Comparison of ENCODE assay signal across 9 cellular contexts in genomic region chr6:34237316-34237721, GRCh38. TPM values are rescaled to one million over a fixed set of nuclear protein-coding genes. Genes with fewer than 3 reads are reported as not detected.
DNase-seq lines count a peak whose midpoint lies in the region; ATAC-seq, FAIRE-seq and TF ChIP-seq lines count a peak whose summit lies in the region.
"Had no signal": no experiment of that assay in that cellular context is flagged by ENCODE, and none has a peak within 500 bp of the region (broad histone marks: within the 10 kb centered on the region; RNA-seq: fewer than 3 reads in every experiment).

No MANE protein-coding gene starts in this region.

- TF ChIP-seq RAD21 in K562 (CRISPR knock-in tag; conservative IDR thresholded peaks at IDR 0.05 in 1 of 2, IDR thresholded peaks at IDR 0.05 in 1 of 2): no peak

- no peaks in the 10 kb centered on the region for H3K9me3 ChIP-seq in CD4-positive, CD25-positive, alpha-beta regulatory T cell (ENCODE audit: control insufficient read depth in 2 of 2, low read length in 2 of 2)
- H3K9me3 ChIP-seq in KOPT-K1 (ENCODE audit: insufficient read depth, low read length, poor library complexity, severe bottlenecking) (no peaks in the 10 kb centered on the region), K562 (replicated peaks; ENCODE audit: control insufficient read depth, insufficient read depth, low read depth, low read length) (no peaks in the 10 kb centered on the region), testis (no peaks in the 10 kb centered on the region)

- no peak for FAIRE-seq in K562 (lab: Jason Lieb, UNC)

- H4K20me1 ChIP-seq in K562 (replicated peaks; ENCODE audit: control insufficient read depth, insufficient read depth, low read length): peaks cover 35% of the 10 kb centered on the region

- peaks cover 7% of the 10 kb centered on the region for H3K36me3 Mint-ChIP-seq in CD4-positive, CD25-positive, alpha-beta regulatory T cell

- no peaks in the 10 kb centered on the region for H3K27me3 ChIP-seq in CD4-positive, CD25-positive, alpha-beta regulatory T cell (ENCODE audit: control insufficient read depth, insufficient read depth, low read length)
- H3K27me3 ChIP-seq in K562 (ENCODE audit: control insufficient read depth in 2 of 2, insufficient read depth in 2 of 2, low read length in 2 of 2) (no peaks in the 10 kb centered on the region), testis (no peaks in the 10 kb centered on the region)

- H3K27ac ChIP-seq in CD4-positive, CD25-positive, alpha-beta regulatory T cell (ENCODE audit: insufficient read depth, low read length, poor library complexity, severe bottlenecking): peak overlapping the region; percentile 99
- H3K27ac ChIP-seq in KOPT-K1 (ENCODE audit: low read depth, low read length, poor library complexity, severe bottlenecking): peak overlapping the region; percentile 97
- peak overlapping the region; percentile 98 for H3K27ac ChIP-seq in K562 (ENCODE audit: extremely low read depth, low read depth, low read length)
- peak overlapping the region in 1 of 2 donors; percentile 85 for H3K27ac ChIP-seq in testis

- BruUV-seq in K562 (replicated peaks; lab: Mats Ljungman, UMichigan): no TSS peak

- peaks cover 63% of the 10 kb centered on the region for H3K79me2 ChIP-seq in K562 (ENCODE audit: control insufficient read depth, insufficient read depth, low read length)

- H3K36me3 ChIP-seq in CD4-positive, CD25-positive, alpha-beta regulatory T cell (ENCODE audit: control insufficient read depth, insufficient read depth, low read length): peaks cover 16% of the 10 kb centered on the region
- H3K36me3 ChIP-seq in KOPT-K1 (ENCODE audit: insufficient read depth, low read length) (peaks cover 31% of the 10 kb centered on the region), K562 (ENCODE audit: control insufficient read depth, insufficient read depth, low read length) (peaks cover 45% of the 10 kb centered on the region), testis (ENCODE audit: low read depth, missing control alignments) (no peaks in the 10 kb centered on the region)

- no peak overlapping the region for H3K4me3 Mint-ChIP-seq in CD4-positive, CD25-positive, alpha-beta regulatory T cell

- no peak overlapping the region for H3K27ac Mint-ChIP-seq in CD4-positive, CD25-positive, alpha-beta regulatory T cell

- peak overlapping the region; percentile 41 for H3K4me3 ChIP-seq in CD4-positive, CD25-positive, alpha-beta regulatory T cell (ENCODE audit: low read depth, low read length)
- H3K4me3 ChIP-seq in K562 (peak overlapping the region; percentile 85), testis (peak overlapping the region; percentile 59 to 65)

- H3K9me1 ChIP-seq in K562 (ENCODE audit: control insufficient read depth, insufficient read depth, low read length): no peaks in the 10 kb centered on the region

- CTCF ChIA-PET in K562 (lab: Yijun Ruan, JAX; ENCODE audit: low intra/inter-chr PET ratio): interaction anchor here (0.6 to 1.9 kb wide), 4 partner anchors 40 to 902 kb away, joined by 3 to 6 read pairs (median 4); no protein-coding TSS in a partner anchor

- TF ChIP-seq EP300 in K562 (IDR thresholded peaks at IDR 0.05; ENCODE audit: low read length): no peak

- ATAC-seq in CD4-positive, CD25-positive, alpha-beta regulatory T cell (ENCODE audit: low read depth in 2 of 2): peak in 1 of 2 donors; percentile 3
- ATAC-seq in GM19452 (IDR thresholded peaks at IDR 0.05; ENCODE audit: unreplicated experiment) (peak; percentile 4), K562 (peak; percentile 1; the same call in 1 of the 3 replicates), left lobe of liver (peak; percentile 37), HG03378 (IDR thresholded peaks at IDR 0.05; ENCODE audit: unreplicated experiment) (no peak), HG02571 (IDR thresholded peaks at IDR 0.05; ENCODE audit: unreplicated experiment) (no peak)

- peak overlapping the region; percentile 97 to 99 for H3K9ac ChIP-seq in K562 (ENCODE audit: insufficient read depth in 1 of 2, low read depth in 2 of 2, low read length in 2 of 2)

- peak overlapping the region; percentile 88; the same call in 1 of the 2 replicates for H3K4me2 ChIP-seq in K562 (ENCODE audit: insufficient read depth, low read length)

- in situ Hi-C loops in K562 (cut with MboI): no loop called here

- intact Hi-C loops in K562 (cut with micrococcal nuclease) (no loop called here), testis (cut with DNase I; ENCODE audit: low total_unique reads) (no loop called here)

- WGBS in K562 (ENCODE audit: insufficient coverage, low coverage, missing lambda C conversion rate): no CpG with 5 or more reads among the region's 78 CpGs
- 1% methylated on average over 36 of the region's 78 CpGs; no CpG with 5 or more reads in 1 of the 2 donors for WGBS in testis, 2 donors

- H2AFZ ChIP-seq in K562 (ENCODE audit: low read depth, low read length): peak overlapping the region; percentile 17; the same call in 1 of the 2 replicates

- H3K9me3 Mint-ChIP-seq in CD4-positive, CD25-positive, alpha-beta regulatory T cell: no peaks in the 10 kb centered on the region
- H3K9me3 Mint-ChIP-seq: neural crest cell had no signal

- POLR2A ChIA-PET in K562 (lab: Yijun Ruan, JAX): interaction anchor here (0.5 to 1.8 kb wide), 31 partner anchors 10 to 1140 kb away, joined by 3 to 14 read pairs (median 4); partner anchors contain the start of gene SMIM29

- no peak for TF ChIP-seq CTCF in K562 (IDR thresholded peaks at IDR 0.05 in 2 of 3, conservative IDR thresholded peaks at IDR 0.05 in 1 of 3; ENCODE audit: insufficient read depth in 2 of 3, low read depth in 1 of 3, low read length in 3 of 3)
- no peak for TF ChIP-seq CTCF in testis (IDR thresholded peaks at IDR 0.05)

- peaks cover 5% of the 10 kb centered on the region for H3K27me3 Mint-ChIP-seq in CD4-positive, CD25-positive, alpha-beta regulatory T cell

- peak; percentile 21 to 43 (median 41) for DNase-seq in CD4-positive, CD25-positive, alpha-beta regulatory T cell
- DNase-seq in K562 (ENCODE audit: extremely low read depth in 1 of 4, low spot score in 3 of 4) (peak; percentile 61 to 85 (median 81)), left lobe of liver (ENCODE audit: low spot score) (no peak), testis (no peak)

- TF ChIP-seq POLR2A in K562 (conservative IDR thresholded peaks at IDR 0.05) (no peak), testis (IDR thresholded peaks at IDR 0.05) (no peak)

- peaks cover 8 to 48% (median 34%) of the 10 kb centered on the region in 4 donors for H3K4me1 Mint-ChIP-seq in CD4-positive, CD25-positive, alpha-beta regulatory T cell

- H3K4me1 ChIP-seq in CD4-positive, CD25-positive, alpha-beta regulatory T cell (ENCODE audit: control insufficient read depth, insufficient read depth, low read length, poor library complexity, severe bottlenecking): peaks cover 32% of the 10 kb centered on the region
- H3K4me1 ChIP-seq in K562 (replicated peaks in 1 of 2; ENCODE audit: control insufficient read depth in 2 of 2, insufficient read depth in 2 of 2, low read length in 2 of 2) (peaks cover 50 to 54% of the 10 kb centered on the region in 2 experiments), testis (no peaks in the 10 kb centered on the region)

RNA-seq across cellular contexts. Expression of gene HMGA1, which starts 0.6 kb away (rescaled TPM):
- total RNA-seq in CD4-positive, CD25-positive, alpha-beta regulatory T cell: 87.2 TPM
- 10 to 100 TPM; 31.6 to 36.2 (median 34.3) TPM for polyA plus RNA-seq in CD4-positive, CD25-positive, alpha-beta regulatory T cell
- 30.6 and 67.6 TPM in 2 replicates for total RNA-seq in K562 (2011; cell fraction: chromatin; rRNA removed; ENCODE audit: low replicate concordance)
- total RNA-seq in K562 (2011; cell fraction: nucleolus; rRNA removed): 97.4 and 98.8 TPM in 2 replicates
- 112 and 202 TPM in 2 replicates for total RNA-seq in K562 (2011; cell fraction: nucleoplasm; rRNA removed)
- total RNA-seq in K562 (2014; rRNA removed) (1,004 and 1,256 TPM in 2 replicates), K562 (2014; rRNA removed; fragmentation: Illumina TruSeq; extraction: Trizol) (270 and 326 TPM in 2 replicates), K562 (2015; rRNA removed; fragmentation: Illumina TruSeq; extraction: Trizol) (594 and 609 TPM in 2 replicates), K562 (2021) (1,947 and 1,950 TPM in 2 replicates), left lobe of liver (17.4 TPM), testis (100 to 1,000 TPM; 136 to 204 TPM)
- polyA plus RNA-seq in K562 (2011; rRNA removed) (205 and 451 TPM in 2 replicates), K562 (2014; fragmentation: Illumina TruSeq; extraction: Trizol) (1,608 and 1,897 TPM in 2 replicates), K562 (2014; fragmentation: Nextera tagmentation; extraction: Ambion mirVana) (10 to 100 TPM; 27.8 to 58.8 TPM), K562 (2014; rRNA removed) (1,026 and 1,125 TPM in 2 replicates), testis (ENCODE audit: insufficient read depth, low read depth, low replicate concordance) (184 TPM)
- 348 and 767 TPM in 2 replicates for polyA plus RNA-seq in K562 (2011; cell fraction: cytosol; rRNA removed)
- 229 and 367 TPM in 2 replicates for polyA plus RNA-seq in K562 (2011; cell fraction: nucleus; rRNA removed)
- 830 and 1,263 TPM in 2 replicates for polyA plus RNA-seq in K562 (2012)
- 66.3 and 71.3 TPM in 2 replicates for polyA minus RNA-seq in K562 (2011; rRNA and poly(A)+ RNA removed)
- 364 and 449 TPM in 2 replicates for polyA minus RNA-seq in K562 (2011; cell fraction: cytosol; rRNA and poly(A)+ RNA removed)
- 49.0 and 60.6 TPM in 2 replicates for polyA minus RNA-seq in K562 (2011; cell fraction: nucleus; rRNA and poly(A)+ RNA removed)

RNA-seq across cellular contexts. Expression of gene SMIM29, which starts 11.5 kb away (rescaled TPM):
- total RNA-seq in CD4-positive, CD25-positive, alpha-beta regulatory T cell: 29.2 TPM
- polyA plus RNA-seq in CD4-positive, CD25-positive, alpha-beta regulatory T cell: 10 to 100 TPM; 47.7 to 82.3 (median 60.7) TPM
- total RNA-seq in K562 (2011; cell fraction: chromatin; rRNA removed; ENCODE audit: low replicate concordance): 9.6 and 43.3 TPM in 2 replicates
- 62.9 and 65.8 TPM in 2 replicates for total RNA-seq in K562 (2011; cell fraction: nucleolus; rRNA removed)
- total RNA-seq in K562 (2011; cell fraction: nucleoplasm; rRNA removed): 33.6 and 43.7 TPM in 2 replicates
- total RNA-seq in K562 (2014; rRNA removed) (31.8 and 42.1 TPM in 2 replicates), K562 (2014; rRNA removed; fragmentation: Illumina TruSeq; extraction: Trizol) (4.6 and 6.5 TPM in 2 replicates), K562 (2015; rRNA removed; fragmentation: Illumina TruSeq; extraction: Trizol) (18.2 and 21.9 TPM in 2 replicates), K562 (2021) (30.1 and 35.5 TPM in 2 replicates), left lobe of liver (6.4 TPM), testis (10 to 100 TPM; 27.6 to 35.8 TPM)
- polyA plus RNA-seq in K562 (2011; rRNA removed) (29.1 and 74.4 TPM in 2 replicates), K562 (2014; fragmentation: Illumina TruSeq; extraction: Trizol) (20.9 and 39.0 TPM in 2 replicates), K562 (2014; fragmentation: Nextera tagmentation; extraction: Ambion mirVana) (10 to 100 TPM; 13.1 to 13.7 TPM), K562 (2014; rRNA removed) (34.9 and 36.7 TPM in 2 replicates), testis (ENCODE audit: insufficient read depth, low read depth, low replicate concordance) (19.3 TPM)
- 106 and 151 TPM in 2 replicates for polyA plus RNA-seq in K562 (2011; cell fraction: cytosol; rRNA removed)
- 87.3 and 88.9 TPM in 2 replicates for polyA plus RNA-seq in K562 (2011; cell fraction: nucleus; rRNA removed)
- 43.9 and 73.7 TPM in 2 replicates for polyA plus RNA-seq in K562 (2012)
- 10.5 and 14.6 TPM in 2 replicates for polyA minus RNA-seq in K562 (2011; rRNA and poly(A)+ RNA removed)
- 18.3 and 35.8 TPM in 2 replicates for polyA minus RNA-seq in K562 (2011; cell fraction: cytosol; rRNA and poly(A)+ RNA removed)
- polyA minus RNA-seq in K562 (2011; cell fraction: nucleus; rRNA and poly(A)+ RNA removed): 43.4 and 63.9 TPM in 2 replicates

Comparison
In these comparisons a context has a peak if more than half of its experiments do, and no peak if none do; other contexts are left out.
1. ATAC-seq: peak in GM19452 (single experiment), K562 (single experiment) and left lobe of liver (single experiment); none in HG03378 (single experiment) and HG02571 (single experiment).
2. DNase-seq: peak in CD4-positive, CD25-positive, alpha-beta regulatory T cell (3 of 3) and K562 (4 of 4); none in left lobe of liver (single experiment) and testis (single experiment).
3. Peak in every context shown above with its lines, with median percentiles within 50 percentile points of each other: H3K4me3 ChIP-seq.